In the genomic region with DNA sequence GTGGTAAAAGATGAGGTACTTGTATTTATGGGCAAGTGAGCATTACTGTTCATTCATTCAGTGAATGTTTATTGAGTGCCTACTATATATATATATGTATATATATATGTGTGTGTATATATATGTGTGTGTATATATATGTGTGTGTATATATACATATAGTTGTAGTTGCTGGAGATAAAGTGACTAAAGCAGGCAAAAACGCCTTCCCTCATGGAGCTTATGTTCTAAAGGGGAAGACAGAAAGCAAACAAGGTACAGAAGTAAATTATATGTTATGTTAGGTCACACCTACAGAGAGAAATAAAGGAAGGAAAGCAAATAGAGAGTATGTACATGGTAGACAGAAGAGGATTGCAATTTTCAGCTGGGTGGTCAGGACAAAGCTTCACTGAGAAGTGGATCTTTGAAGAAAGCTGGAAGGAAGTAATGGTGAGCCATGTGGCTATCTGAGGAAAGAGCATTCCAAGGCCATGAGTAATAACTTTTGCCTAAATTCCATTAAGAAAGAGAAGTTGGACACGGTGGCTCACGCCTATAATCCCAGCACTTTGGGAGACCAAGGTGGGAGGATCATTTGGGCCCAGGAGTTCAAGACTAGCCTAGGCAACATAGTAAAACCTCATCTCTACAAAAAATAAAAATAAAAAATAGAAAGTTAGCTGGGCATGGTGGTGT, we compare ENCODE assay signal across 16 cellular contexts. TPM values are rescaled to one million over a fixed set of nuclear protein-coding genes. Genes with fewer than 3 reads are reported as not detected.
DNase-seq lines count a peak whose midpoint lies in the region; ATAC-seq and TF ChIP-seq lines count a peak whose summit lies in the region.
"Had no signal": no experiment of that assay in that cellular context is flagged by ENCODE, and none has a peak within 500 bp of the region (broad histone marks: within the 10 kb centered on the region; RNA-seq: fewer than 3 reads in every experiment).

No MANE protein-coding gene starts in this region.

- DNase-seq in ACHN: peak; percentile 50
- DNase-seq in HS-27A (ENCODE audit: low read depth): peak; percentile 87
- peak; percentile 38 for DNase-seq in amniotic stem cell (lab: John Stamatoyannopoulos, UW)
- peak; percentile 54 for DNase-seq in glomerular visceral epithelial cell (ENCODE audit: extremely low spot score)
- no peak for DNase-seq in SKM-1 treated with dmso at 0.1 percent for 144 hours (lab: John Stamatoyannopoulos, UW; ENCODE audit: unreplicated experiment)
- DNase-seq in activated CD4-positive, alpha-beta T cell treated with anti-CD3 and anti-CD28 coated beads for 36 hours: no peak
- no peak for DNase-seq in chondrocyte (ENCODE audit: low spot score)
- DNase-seq: activated T-cell treated with anti-CD3 and anti-CD28 coated beads, Interleukin-2, amount 50 U/mL, for 1 hour; aorta; KBM-7; NCI-H2171 treated with DMSO at 0.1 percent for 48 hours; transverse colon; WERI-Rb-1 had no signal

- H3K9me3 Mint-ChIP-seq in activated CD4-positive, alpha-beta T cell treated with anti-CD3 and anti-CD28 coated beads for 36 hours (ENCODE audit: low read depth): no peaks in the 10 kb centered on the region
- peaks cover 4% of the 10 kb centered on the region for H3K9me3 Mint-ChIP-seq in chondrocyte (ENCODE audit: low read depth)
- H3K9me3 Mint-ChIP-seq: nephron had no signal

- H3K36me3 Mint-ChIP-seq in activated CD4-positive, alpha-beta T cell treated with anti-CD3 and anti-CD28 coated beads for 36 hours (ENCODE audit: low read depth): no peaks in the 10 kb centered on the region
- no peaks in the 10 kb centered on the region for H3K36me3 Mint-ChIP-seq in chondrocyte (ENCODE audit: low read depth)

- ATAC-seq in activated CD4-positive, alpha-beta T cell treated with anti-CD3 and anti-CD28 coated beads for 36 hours: no peak
- ATAC-seq in HG02642 (IDR thresholded peaks at IDR 0.05; ENCODE audit: poor library complexity, unreplicated experiment): no peak

- CTCF ChIA-PET in activated CD4-positive, alpha-beta T cell treated with anti-CD3 and anti-CD28 coated beads for 36 hours (lab: Charles Lee): interaction anchor here (1.6 kb wide), 1 partner anchor 37 kb away, joined by 4 read pairs; no protein-coding TSS in a partner anchor

- TF ChIP-seq CTCF in chondrocyte (IDR thresholded peaks at IDR 0.05): no peak

- POLR2A ChIA-PET in activated CD4-positive, alpha-beta T cell treated with anti-CD3 and anti-CD28 coated beads for 36 hours (lab: Charles Lee): no interaction called here

- H3K4me1 Mint-ChIP-seq in activated CD4-positive, alpha-beta T cell treated with anti-CD3 and anti-CD28 coated beads for 36 hours: no peaks in the 10 kb centered on the region
- peaks cover 14% of the 10 kb centered on the region for H3K4me1 Mint-ChIP-seq in chondrocyte (ENCODE audit: low read depth)

- peaks cover 34% of the 10 kb centered on the region for H3K27me3 Mint-ChIP-seq in activated CD4-positive, alpha-beta T cell treated with anti-CD3 and anti-CD28 coated beads for 36 hours
- no peaks in the 10 kb centered on the region for H3K27me3 Mint-ChIP-seq in chondrocyte (ENCODE audit: low read depth)

- intact Hi-C loops in activated CD4-positive, alpha-beta T cell treated with anti-CD3 and anti-CD28 coated beads for 36 hours (cut with DNase I, micrococcal nuclease): no loop called here

- in situ Hi-C loops in ACHN (cut with HindIII; ENCODE audit: low pct_ligation_motif_present, low pct_unique_long_range_greater_than_20kb, low sequenced_read_pairs): no loop called here

- H3K4me3 Mint-ChIP-seq in activated CD4-positive, alpha-beta T cell treated with anti-CD3 and anti-CD28 coated beads for 36 hours: no peak overlapping the region
- H3K4me3 Mint-ChIP-seq in chondrocyte (ENCODE audit: unreplicated experiment): no peak overlapping the region
- H3K4me3 Mint-ChIP-seq: nephron had no signal

- H3K27ac Mint-ChIP-seq in activated CD4-positive, alpha-beta T cell treated with anti-CD3 and anti-CD28 coated beads for 36 hours: no peak overlapping the region
- H3K27ac Mint-ChIP-seq in chondrocyte (ENCODE audit: unreplicated experiment): no peak overlapping the region
- H3K27ac Mint-ChIP-seq: nephron had no signal

RNA-seq across cellular contexts. Expression of gene KLF17, which starts 33.5 kb away (rescaled TPM):
- not detected for total RNA-seq in activated CD4-positive, alpha-beta T cell treated with anti-CD3 and anti-CD28 coated beads for 36 hours
- total RNA-seq in chondrocyte: 0.18 TPM in 1 of 3 replicates, not detected in the others
- total RNA-seq: H1, transverse colon had no signal

RNA-seq across cellular contexts. Expression of gene SLC6A9, which starts 53.9 kb away (rescaled TPM):
- total RNA-seq in activated CD4-positive, alpha-beta T cell treated with anti-CD3 and anti-CD28 coated beads for 36 hours: 10 to 100 TPM; 12.5 to 13.4 TPM
- total RNA-seq in chondrocyte: 8.4 to 67.3 TPM (median 61.7 TPM) in 3 replicates

RNA-seq across cellular contexts. Expression of gene KLF18, which starts 56.3 kb away (rescaled TPM):
- not detected for total RNA-seq in activated CD4-positive, alpha-beta T cell treated with anti-CD3 and anti-CD28 coated beads for 36 hours
- not detected in 3 replicates for total RNA-seq in chondrocyte
- total RNA-seq: aorta, transverse colon had no signal

Comparison
In these comparisons a context has a peak if more than half of its experiments do, and no peak if none do; other contexts are left out.
1. DNase-seq: peak in ACHN (single experiment), HS-27A (single experiment), amniotic stem cell (single experiment) and glomerular visceral epithelial cell (single experiment); none in SKM-1 treated with dmso at 0.1 percent for 144 hours (single experiment), activated CD4-positive, alpha-beta T cell treated with anti-CD3 and anti-CD28 coated beads for 36 hours (single experiment) and chondrocyte (single experiment).